ENCODE assay signal across 20 cellular contexts in genomic region chr18:2410688-2411087, GRCh38.
DNase-seq lines count a peak whose midpoint lies in the region; ATAC-seq, FAIRE-seq and TF ChIP-seq lines count a peak whose summit lies in the region.
"Had no signal": no experiment of that assay in that cellular context is flagged by ENCODE, and none has a peak within 500 bp of the region (broad histone marks: within the 10 kb centered on the region; RNA-seq: fewer than 3 reads in every experiment).

No MANE protein-coding gene starts in this region.

- H3K36me3 ChIP-seq in breast epithelium = no peaks in the 10 kb centered on the region
- no peaks in the 10 kb centered on the region for H3K36me3 ChIP-seq in keratinocyte (ENCODE audit: control insufficient read depth in 2 of 2, extremely low read depth in 1 of 2, insufficient read depth in 2 of 2, low read length in 2 of 2)
- H3K36me3 ChIP-seq: gastroesophageal sphincter had no signal

- CTCF ChIA-PET in MCF 10A (lab: Yijun Ruan, JAX) = no interaction called here

- no peaks in the 10 kb centered on the region for H3K9me3 Mint-ChIP-seq in MCF 10A (ENCODE audit: unreplicated experiment)
- H3K9me3 Mint-ChIP-seq: activated CD4-positive, alpha-beta memory T cell treated with anti-CD3 and anti-CD28 coated beads for 36 hours; activated naive CD8-positive, alpha-beta T cell treated with anti-CD3 and anti-CD28 coated beads, Interleukin-2, amount 10 ng/mL, durations not matched to agents 7 days and 5 days; activated T-cell treated with anti-CD3 and anti-CD28 coated beads, Interleukin-2, amount 50 U/mL, for 72 hours; type B pancreatic cell had no signal

- peak overlapping the region; percentile 83 for H3K27ac Mint-ChIP-seq in MCF 10A (ENCODE audit: low read depth, unreplicated experiment)
- H3K27ac Mint-ChIP-seq: activated CD4-positive, alpha-beta memory T cell treated with anti-CD3 and anti-CD28 coated beads for 36 hours; activated naive CD8-positive, alpha-beta T cell treated with anti-CD3 and anti-CD28 coated beads, Interleukin-2, amount 10 ng/mL, durations not matched to agents 7 days and 5 days; activated T-cell treated with anti-CD3 and anti-CD28 coated beads, Interleukin-2, amount 50 U/mL, for 72 hours; CD4-positive, CD25-positive, alpha-beta regulatory T cell; type B pancreatic cell had no signal

- peak overlapping the region; percentile 18 for H3K4me3 Mint-ChIP-seq in MCF 10A (ENCODE audit: unreplicated experiment)
- H3K4me3 Mint-ChIP-seq: activated CD4-positive, alpha-beta memory T cell treated with anti-CD3 and anti-CD28 coated beads for 36 hours; activated naive CD8-positive, alpha-beta T cell treated with anti-CD3 and anti-CD28 coated beads, Interleukin-2, amount 10 ng/mL, durations not matched to agents 7 days and 5 days; activated T-cell treated with anti-CD3 and anti-CD28 coated beads, Interleukin-2, amount 50 U/mL, for 72 hours; CD4-positive, CD25-positive, alpha-beta regulatory T cell; type B pancreatic cell had no signal

- TF ChIP-seq CTCF in MCF 10A (IDR thresholded peaks at IDR 0.05; ENCODE audit: unreplicated experiment) = no peak
- no peak for TF ChIP-seq CTCF in breast epithelium (IDR thresholded peaks at IDR 0.05)
- TF ChIP-seq CTCF in astrocyte of the cerebellum (IDR thresholded peaks at IDR 0.05; ENCODE audit: low read depth, low read length, missing control alignments) = no peak
- TF ChIP-seq CTCF in keratinocyte (optimal IDR thresholded peaks at IDR 0.05 in 1 of 3, IDR thresholded peaks at IDR 0.05 in 1 of 3, conservative IDR thresholded peaks at IDR 0.05 in 1 of 3; ENCODE audit: extremely low read depth in 1 of 3, insufficient read depth in 2 of 3, low read length in 3 of 3) = no peak
- no peak for TF ChIP-seq CTCF in GM13976 (IDR thresholded peaks at IDR 0.05; ENCODE audit: borderline replicate concordance, control extremely low read depth, extremely low read depth, insufficient read depth, missing control alignments)

- FAIRE-seq in keratinocyte (lab: Jason Lieb, UNC) = no peak
- FAIRE-seq: GM12891 had no signal

- intact Hi-C loops in MCF 10A (cut with micrococcal nuclease) (no loop called here), breast epithelium (cut with DNase I; ENCODE audit: low total_unique reads) (no loop called here)

- no peak overlapping the region for H2AFZ ChIP-seq in keratinocyte (ENCODE audit: control insufficient read depth, low read length)

- peaks cover 20% of the 10 kb centered on the region for H3K4me1 Mint-ChIP-seq in MCF 10A (ENCODE audit: insufficient read depth, unreplicated experiment)
- H3K4me1 Mint-ChIP-seq: activated naive CD8-positive, alpha-beta T cell treated with anti-CD3 and anti-CD28 coated beads, Interleukin-2, amount 10 ng/mL, durations not matched to agents 7 days and 5 days; CD4-positive, CD25-positive, alpha-beta regulatory T cell had no signal

- no peak for TF ChIP-seq POLR2A in breast epithelium (IDR thresholded peaks at IDR 0.05)

- POLR2A ChIA-PET in MCF 10A (lab: Yijun Ruan, JAX) = interaction anchor here (0.7 kb wide), 1 partner anchor 275 kb away, joined by 3 read pairs; no protein-coding TSS in a partner anchor

- no TSS peak for BruUV-seq in MCF 10A (replicated peaks; lab: Mats Ljungman, UMichigan)

- ATAC-seq in HG03108 (IDR thresholded peaks at IDR 0.05; ENCODE audit: unreplicated experiment) = no peak
- ATAC-seq in GM21717 (IDR thresholded peaks at IDR 0.05; ENCODE audit: unreplicated experiment) = no peak
- ATAC-seq in GM21526 (IDR thresholded peaks at IDR 0.05; ENCODE audit: low FRiP score, unreplicated experiment) = no peak
- ATAC-seq: activated T-cell treated with anti-CD3 and anti-CD28 coated beads, Interleukin-2, amount 50 U/mL, for 72 hours; gastroesophageal sphincter had no signal

- H3K27me3 ChIP-seq in breast epithelium (no peaks in the 10 kb centered on the region), keratinocyte (ENCODE audit: control insufficient read depth, extremely low read depth, insufficient read depth, low read length) (no peaks in the 10 kb centered on the region)
- H3K27me3 ChIP-seq: gastroesophageal sphincter had no signal

- H3K36me3 Mint-ChIP-seq in MCF 10A (ENCODE audit: insufficient read depth, unreplicated experiment) = no peaks in the 10 kb centered on the region
- H3K36me3 Mint-ChIP-seq: activated CD4-positive, alpha-beta memory T cell treated with anti-CD3 and anti-CD28 coated beads for 36 hours; activated naive CD8-positive, alpha-beta T cell treated with anti-CD3 and anti-CD28 coated beads, Interleukin-2, amount 10 ng/mL, durations not matched to agents 7 days and 5 days; CD4-positive, CD25-positive, alpha-beta regulatory T cell; type B pancreatic cell had no signal

- no peaks in the 10 kb centered on the region for H3K4me1 ChIP-seq in breast epithelium
- H3K4me1 ChIP-seq in keratinocyte (ENCODE audit: control insufficient read depth, extremely low read depth, insufficient read depth, low read length) = peaks cover 34% of the 10 kb centered on the region
- H3K4me1 ChIP-seq: gastroesophageal sphincter had no signal

- H3K79me2 ChIP-seq in keratinocyte (ENCODE audit: control insufficient read depth, insufficient read depth, low read length) = no peaks in the 10 kb centered on the region

- H3K9me3 ChIP-seq in breast epithelium (no peaks in the 10 kb centered on the region), keratinocyte (ENCODE audit: control insufficient read depth, low read depth, low read length) (no peaks in the 10 kb centered on the region)
- H3K9me3 ChIP-seq: gastroesophageal sphincter had no signal

- H4K20me1 ChIP-seq in keratinocyte (ENCODE audit: control insufficient read depth, extremely low read depth, insufficient read depth, low read length) = no peaks in the 10 kb centered on the region

- dilution Hi-C loops in keratinocyte (cut with MboI; ENCODE audit: extremely low pct_ligation_motif_present, low sequenced_read_pairs) = no loop called here

- no peak overlapping the region for H3K4me3 ChIP-seq in breast epithelium
- H3K4me3 ChIP-seq in astrocyte of the cerebellum (ENCODE audit: low read depth, low read length) = no peak overlapping the region
- H3K4me3 ChIP-seq in keratinocyte (ENCODE audit: control insufficient read depth in 2 of 3, extremely low read depth in 1 of 3, insufficient read depth in 2 of 3, low read depth in 1 of 3, low read length in 3 of 3) = peak overlapping the region in 1 of 3 experiments; percentile 19
- H3K4me3 ChIP-seq: gastroesophageal sphincter had no signal

- H3K27ac ChIP-seq in breast epithelium = no peak overlapping the region
- peak overlapping the region; percentile 33 for H3K27ac ChIP-seq in keratinocyte (ENCODE audit: control insufficient read depth, insufficient read depth, low read length)
- H3K27ac ChIP-seq: gastroesophageal sphincter, HL-60 had no signal

- DNase-seq in MCF 10A (ENCODE audit: unreplicated experiment) (peak; percentile 61), breast epithelium (ENCODE audit: low spot score in 2 of 2) (no peak), astrocyte of the cerebellum (ENCODE audit: low read depth) (peak; percentile 31), keratinocyte (ENCODE audit: low read depth, low spot score) (no peak), GM13976 (ENCODE audit: low spot score) (no peak)
- DNase-seq: activated CD4-positive, alpha-beta memory T cell treated with anti-CD3 and anti-CD28 coated beads for 36 hours; activated naive CD8-positive, alpha-beta T cell treated with anti-CD3 and anti-CD28 coated beads, Interleukin-2, amount 10 ng/mL, durations not matched to agents 7 days and 5 days; activated T-cell treated with anti-CD3 and anti-CD28 coated beads, Interleukin-2, amount 50 U/mL, for 72 hours; CD4-positive, CD25-positive, alpha-beta regulatory T cell; cerebellar nuclear complex; midbrain; NCI-H1436 treated with DMSO at 0.1 percent for 48 hours; NCI-H446 treated with DMSO at 0.1 percent for 48 hours had no signal

- no peaks in the 10 kb centered on the region for H3K9me1 ChIP-seq in keratinocyte (ENCODE audit: control insufficient read depth, extremely low read depth, insufficient read depth, low read length)

- H3K4me2 ChIP-seq in keratinocyte (ENCODE audit: control insufficient read depth, extremely low read depth, insufficient read depth, low read depth, low read length) = peak overlapping the region; percentile 51

- in situ Hi-C loops in astrocyte of the cerebellum (cut with HindIII; ENCODE audit: low sequenced_read_pairs) = no loop called here
- in situ Hi-C loops in GM13976 (cut with MboI; ENCODE audit: low sequenced_read_pairs, unreplicated experiment) = no loop called here

- H3K9ac ChIP-seq in keratinocyte (ENCODE audit: control insufficient read depth, extremely low read depth, insufficient read depth, low read length) = no peak overlapping the region

- no peaks in the 10 kb centered on the region for H3K27me3 Mint-ChIP-seq in MCF 10A (ENCODE audit: insufficient read depth, unreplicated experiment)
- H3K27me3 Mint-ChIP-seq: activated CD4-positive, alpha-beta memory T cell treated with anti-CD3 and anti-CD28 coated beads for 36 hours; type B pancreatic cell had no signal

Comparison
In these comparisons a context has a peak if more than half of its experiments do, and no peak if none do; other contexts are left out.
1. DNase-seq: peak in MCF 10A (single experiment) and astrocyte of the cerebellum (single experiment); none in breast epithelium (0 of 2), keratinocyte (single experiment) and GM13976 (single experiment).